ENCODE assay signal across 1 cellular context in genomic region chr1:236980673-236981072, GRCh38.
A peak's percentile ranks its signal among the peaks of the same experiment; 100 is the strongest.
TF ChIP-seq lines count a peak whose summit lies in the region.

No MANE protein-coding gene starts in this region.

TF ChIP-seq in HepG2, 621 proteins besides CTCF, POLR2A, EP300 and RAD21 (continued from another document):
- TF ChIP-seq, protein P1, sequence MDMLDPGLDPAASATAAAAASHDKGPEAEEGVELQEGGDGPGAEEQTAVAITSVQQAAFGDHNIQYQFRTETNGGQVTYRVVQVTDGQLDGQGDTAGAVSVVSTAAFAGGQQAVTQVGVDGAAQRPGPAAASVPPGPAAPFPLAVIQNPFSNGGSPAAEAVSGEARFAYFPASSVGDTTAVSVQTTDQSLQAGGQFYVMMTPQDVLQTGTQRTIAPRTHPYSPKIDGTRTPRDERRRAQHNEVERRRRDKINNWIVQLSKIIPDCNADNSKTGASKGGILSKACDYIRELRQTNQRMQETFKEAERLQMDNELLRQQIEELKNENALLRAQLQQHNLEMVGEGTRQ (IDR thresholded peaks at IDR 0.05; ENCODE audit: low read depth, low read length), result peak; percentile 67
- TF ChIP-seq, protein P1 (CRISPR knock-in tag; IDR thresholded peaks at IDR 0.05; ENCODE audit: borderline replicate concordance), result no peak
TF ChIP-seq in HepG2: peak in this region for 2.
